In genomic region chr11:130178441-130178971, GRCh38 we compare ENCODE assay signal across 18 cellular contexts. TPM values are rescaled to one million over a fixed set of nuclear protein-coding genes. Genes with fewer than 3 reads are reported as not detected.
A peak's percentile ranks its signal among the peaks of the same experiment; 100 is the strongest.
DNase-seq lines count a peak whose midpoint lies in the region; ATAC-seq, FAIRE-seq and TF ChIP-seq lines count a peak whose summit lies in the region.
"Had no signal": no experiment of that assay in that cellular context is flagged by ENCODE, and none has a peak within 500 bp of the region (broad histone marks: within the 10 kb centered on the region; RNA-seq: fewer than 3 reads in every experiment).

No MANE protein-coding gene starts in this region.

- peak in 4 of 5 donors; percentile 44 to 57 (median 50) for DNase-seq in heart left ventricle
- DNase-seq in right cardiac atrium = no peak
- DNase-seq in SJCRH30 = peak; percentile 43 to 53
- DNase-seq in keratinocyte (ENCODE audit: low read depth, low spot score) = no peak
- no peak for DNase-seq in cortex of kidney (lab: John Stamatoyannopoulos, UW)
- DNase-seq in naive thymus-derived CD4-positive, alpha-beta T cell = no peak
- no peak for DNase-seq in HFFc6
- DNase-seq: activated CD4-positive, alpha-beta T cell treated with anti-CD3 and anti-CD28 coated beads for 48 hours; EL; endodermal cell; NCI-H1436; stimulated activated CD4-positive, alpha-beta T cell treated with anti-CD3 and anti-CD28 coated beads, Interleukin-2, amount 100 ng/mL, for 24 hours; T-cell had no signal

- no peaks in the 10 kb centered on the region for H3K36me3 ChIP-seq in heart left ventricle
- no peaks in the 10 kb centered on the region for H3K36me3 ChIP-seq in SJCRH30
- H3K36me3 ChIP-seq in keratinocyte (ENCODE audit: control insufficient read depth in 2 of 2, extremely low read depth in 1 of 2, insufficient read depth in 2 of 2, low read length in 2 of 2) = peaks cover 0 to 3% of the 10 kb centered on the region in 2 experiments
- H3K36me3 ChIP-seq in thymus (ENCODE audit: control insufficient read depth, insufficient read depth) = no peaks in the 10 kb centered on the region
- H3K36me3 ChIP-seq in naive thymus-derived CD4-positive, alpha-beta T cell (ENCODE audit: control insufficient read depth in 2 of 3, insufficient read depth in 3 of 3, low read length in 3 of 3) = no peaks in the 10 kb centered on the region

- peak overlapping the region; percentile 67 for H3K4me2 ChIP-seq in keratinocyte (ENCODE audit: control insufficient read depth, extremely low read depth, insufficient read depth, low read depth, low read length)

- H3K9me3 Mint-ChIP-seq in naive thymus-derived CD4-positive, alpha-beta T cell = peaks cover 2 to 13% (median 6%) of the 10 kb centered on the region in 11 donors
- peaks cover 12% of the 10 kb centered on the region for H3K9me3 Mint-ChIP-seq in HFFc6

- H3K4me1 ChIP-seq in heart left ventricle (peaks cover 4 to 50% (median 33%) of the 10 kb centered on the region in 12 donors), right cardiac atrium (ENCODE audit: control insufficient read depth, insufficient read depth, low read length) (peaks cover 16% of the 10 kb centered on the region), SJCRH30 (peaks cover 18% of the 10 kb centered on the region), keratinocyte (ENCODE audit: control insufficient read depth, extremely low read depth, insufficient read depth, low read length) (peaks cover 51% of the 10 kb centered on the region), thymus (ENCODE audit: control insufficient read depth, insufficient read depth, low read length) (no peaks in the 10 kb centered on the region)
- no peaks in the 10 kb centered on the region for H3K4me1 ChIP-seq in naive thymus-derived CD4-positive, alpha-beta T cell (ENCODE audit: control insufficient read depth in 2 of 2, insufficient read depth in 2 of 2, low read length in 2 of 2)

- peaks cover 0 to 13% (median 0%) of the 10 kb centered on the region in 12 donors for H3K9me3 ChIP-seq in heart left ventricle
- H3K9me3 ChIP-seq in right cardiac atrium (ENCODE audit: control insufficient read depth, low read length) = no peaks in the 10 kb centered on the region
- H3K9me3 ChIP-seq in SJCRH30 (replicated peaks) = no peaks in the 10 kb centered on the region
- no peaks in the 10 kb centered on the region for H3K9me3 ChIP-seq in keratinocyte (ENCODE audit: control insufficient read depth, low read depth, low read length)
- no peaks in the 10 kb centered on the region for H3K9me3 ChIP-seq in thymus (ENCODE audit: control insufficient read depth)
- no peaks in the 10 kb centered on the region for H3K9me3 ChIP-seq in naive thymus-derived CD4-positive, alpha-beta T cell (ENCODE audit: control insufficient read depth in 2 of 3, low read length in 3 of 3)

- CTCF ChIA-PET in naive thymus-derived CD4-positive, alpha-beta T cell (lab: Charles Lee) = no interaction called here

- H3K27me3 ChIP-seq in heart left ventricle = no peaks in the 10 kb centered on the region
- H3K27me3 ChIP-seq in right cardiac atrium (ENCODE audit: control insufficient read depth, insufficient read depth) = no peaks in the 10 kb centered on the region
- H3K27me3 ChIP-seq in SJCRH30 = no peaks in the 10 kb centered on the region
- no peaks in the 10 kb centered on the region for H3K27me3 ChIP-seq in keratinocyte (ENCODE audit: control insufficient read depth, extremely low read depth, insufficient read depth, low read length)
- H3K27me3 ChIP-seq in thymus (ENCODE audit: control insufficient read depth, insufficient read depth) = no peaks in the 10 kb centered on the region
- H3K27me3 ChIP-seq in naive thymus-derived CD4-positive, alpha-beta T cell (ENCODE audit: control insufficient read depth in 2 of 2, insufficient read depth in 2 of 2, low read length in 2 of 2) = no peaks in the 10 kb centered on the region

- no peak for FAIRE-seq in keratinocyte (lab: Jason Lieb, UNC)
- FAIRE-seq: HTR-8/SVneo had no signal

- no peak overlapping the region for H2AFZ ChIP-seq in keratinocyte (ENCODE audit: control insufficient read depth, low read length)

- H3K4me3 ChIP-seq in heart left ventricle (no peak overlapping the region), right cardiac atrium (ENCODE audit: low read length) (no peak overlapping the region), SJCRH30 (no peak overlapping the region), keratinocyte (ENCODE audit: control insufficient read depth in 2 of 3, extremely low read depth in 1 of 3, insufficient read depth in 2 of 3, low read depth in 1 of 3, low read length in 3 of 3) (no peak overlapping the region), thymus (ENCODE audit: low read length) (no peak overlapping the region)
- H3K4me3 ChIP-seq in naive thymus-derived CD4-positive, alpha-beta T cell (ENCODE audit: low read length) = no peak overlapping the region
- H3K4me3 ChIP-seq: lung had no signal

- H3K4me1 Mint-ChIP-seq in naive thymus-derived CD4-positive, alpha-beta T cell = peaks cover 0 to 2% (median 0%) of the 10 kb centered on the region in 7 donors
- H3K4me1 Mint-ChIP-seq in HFFc6 (ENCODE audit: low read depth) = peaks cover 20% of the 10 kb centered on the region
- H3K4me1 Mint-ChIP-seq: stimulated activated effector memory CD8-positive, alpha-beta T cell treated with anti-CD3 and anti-CD28 coated beads, Interleukin-12 subunit alpha, Interleukin-12 subunit beta, amount 100 ng/mL, for 72 hours had no signal

- H3K27me3 Mint-ChIP-seq in naive thymus-derived CD4-positive, alpha-beta T cell = peaks cover under 1 to 14% (median 5%) of the 10 kb centered on the region in 5 donors
- peaks cover 31% of the 10 kb centered on the region for H3K27me3 Mint-ChIP-seq in HFFc6 (ENCODE audit: insufficient read depth)

- peak overlapping the region in 8 of 12 donors; percentile 10 to 67 (median 35) for H3K27ac ChIP-seq in heart left ventricle
- H3K27ac ChIP-seq in right cardiac atrium (ENCODE audit: low read length) = no peak overlapping the region
- no peak overlapping the region for H3K27ac ChIP-seq in SJCRH30
- H3K27ac ChIP-seq in keratinocyte (ENCODE audit: control insufficient read depth, insufficient read depth, low read length) = peak overlapping the region; percentile 78
- peak overlapping the region; percentile 42 for H3K27ac ChIP-seq in thymus (ENCODE audit: low read depth)
- H3K27ac ChIP-seq in naive thymus-derived CD4-positive, alpha-beta T cell (ENCODE audit: low read depth, low read length) = no peak overlapping the region

- intact Hi-C loops in heart left ventricle (cut with DNase I) (no loop called here), right cardiac atrium (cut with DNase I) (no loop called here)
- intact Hi-C loops in naive thymus-derived CD4-positive, alpha-beta T cell (cut with micrococcal nuclease) = no loop called here

- H4K20me1 ChIP-seq in keratinocyte (ENCODE audit: control insufficient read depth, extremely low read depth, insufficient read depth, low read length) = peaks cover 16% of the 10 kb centered on the region

- WGBS in heart left ventricle, 4 donors = 47 to 59% (median 52%) methylated on average over 8 to 12 of the region's 12 CpGs
- 45% methylated on average over 12 of the region's 12 CpGs for WGBS in right cardiac atrium
- WGBS in thymus = 79% methylated on average over 12 of the region's 12 CpGs

- peak overlapping the region; percentile 66 for H3K9ac ChIP-seq in keratinocyte (ENCODE audit: control insufficient read depth, extremely low read depth, insufficient read depth, low read length)

- peaks cover 56% of the 10 kb centered on the region for H3K79me2 ChIP-seq in keratinocyte (ENCODE audit: control insufficient read depth, insufficient read depth, low read length)

- dilution Hi-C loops in keratinocyte (cut with MboI; ENCODE audit: extremely low pct_ligation_motif_present, low sequenced_read_pairs) = no loop called here

- no peak for TF ChIP-seq POLR2A in heart left ventricle (IDR thresholded peaks at IDR 0.05)

- POLR2A ChIA-PET in naive thymus-derived CD4-positive, alpha-beta T cell (lab: Charles Lee) = no interaction called here

- H3K4me3 Mint-ChIP-seq in naive thymus-derived CD4-positive, alpha-beta T cell = no peak overlapping the region
- no peak overlapping the region for H3K4me3 Mint-ChIP-seq in HFFc6
- H3K4me3 Mint-ChIP-seq: activated T-helper 1 cell treated with anti-CD3 and anti-CD28 coated beads, Interleukin-12 subunit alpha, Interleukin-12 subunit beta, Interleukin-2, Interleukin-4 antibody, amounts not matched to agents 30 ng/mL and 10 ng/mL and 1 ng/mL, durations not matched to agents 14 hours and 24 hours and 36 hours; endodermal cell; stimulated activated effector memory CD8-positive, alpha-beta T cell treated with anti-CD3 and anti-CD28 coated beads, Interleukin-12 subunit alpha, Interleukin-12 subunit beta, amount 100 ng/mL, for 72 hours; T-cell had no signal

- ATAC-seq in heart left ventricle (peak in 3 of 4 donors; percentile 3 to 29 (median 25)), right cardiac atrium (no peak)
- no peak for ATAC-seq in naive thymus-derived CD4-positive, alpha-beta T cell
- ATAC-seq: stimulated activated effector memory CD8-positive, alpha-beta T cell treated with anti-CD3 and anti-CD28 coated beads, Interleukin-12 subunit alpha, Interleukin-12 subunit beta, amount 100 ng/mL, for 72 hours; T-cell had no signal

- H3K36me3 Mint-ChIP-seq in naive thymus-derived CD4-positive, alpha-beta T cell = peaks cover 0 to 6% (median 3%) of the 10 kb centered on the region in 5 donors
- H3K36me3 Mint-ChIP-seq in HFFc6 (ENCODE audit: low read depth) = peaks cover 9% of the 10 kb centered on the region
- H3K36me3 Mint-ChIP-seq: stimulated activated effector memory CD8-positive, alpha-beta T cell treated with anti-CD3 and anti-CD28 coated beads, Interleukin-12 subunit alpha, Interleukin-12 subunit beta, amount 100 ng/mL, for 72 hours; T-cell had no signal

- no peak overlapping the region for H3K27ac Mint-ChIP-seq in naive thymus-derived CD4-positive, alpha-beta T cell
- H3K27ac Mint-ChIP-seq in HFFc6 = no peak overlapping the region
- H3K27ac Mint-ChIP-seq: activated T-helper 1 cell treated with anti-CD3 and anti-CD28 coated beads, Interleukin-12 subunit alpha, Interleukin-12 subunit beta, Interleukin-2, Interleukin-4 antibody, amounts not matched to agents 30 ng/mL and 10 ng/mL and 1 ng/mL, durations not matched to agents 14 hours and 24 hours and 36 hours; endodermal cell; stimulated activated effector memory CD8-positive, alpha-beta T cell treated with anti-CD3 and anti-CD28 coated beads, Interleukin-12 subunit alpha, Interleukin-12 subunit beta, amount 100 ng/mL, for 72 hours; T-cell had no signal

- TF ChIP-seq CTCF in heart left ventricle (IDR thresholded peaks at IDR 0.05) (no peak), keratinocyte (optimal IDR thresholded peaks at IDR 0.05 in 1 of 3, IDR thresholded peaks at IDR 0.05 in 1 of 3, conservative IDR thresholded peaks at IDR 0.05 in 1 of 3; ENCODE audit: extremely low read depth in 1 of 3, insufficient read depth in 2 of 3, low read length in 3 of 3) (no peak), HFFc6 (IDR thresholded peaks at IDR 0.05) (no peak)

- peaks cover 14% of the 10 kb centered on the region for H3K9me1 ChIP-seq in keratinocyte (ENCODE audit: control insufficient read depth, extremely low read depth, insufficient read depth, low read length)

RNA-seq across cellular contexts. Expression of gene ST14, which starts 18.9 kb away (rescaled TPM):
- total RNA-seq in heart left ventricle (10 to 100 TPM in 1 of 9 donors, 1 to 10 TPM in 4, under 1 TPM in 4; 0.37 to 13.0 (median 1.3) TPM), right cardiac atrium (1 to 10 TPM; 1.0 to 2.8 (median 1.4) TPM)
- polyA plus RNA-seq in heart left ventricle (1 to 10 TPM in 1 of 2 donors, under 1 TPM in 1; 0.61 to 1.4 TPM), right cardiac atrium (0.61 TPM), keratinocyte (45.8 to 74.8 TPM (median 66.2 TPM) in 3 replicates), thymus (28.6 TPM)
- 0.10 TPM in 1 of 2 replicates, not detected in the other for total RNA-seq in SJCRH30 (2014; rRNA removed; shearing (Covaris generic))
- polyA plus RNA-seq in keratinocyte (2011; ENCODE audit: low read depth) = 57.5 TPM
- polyA plus RNA-seq in keratinocyte (2011; cell fraction: cytosol; rRNA removed) = 24.3 and 36.9 TPM in 2 replicates
- 97.9 and 116 TPM in 2 replicates for polyA plus RNA-seq in keratinocyte (2011; cell fraction: nucleus; rRNA removed)
- polyA plus RNA-seq in keratinocyte (2012; ENCODE audit: low replicate concordance) = 66.2 and 72.4 TPM in 2 replicates
- polyA minus RNA-seq in keratinocyte = 60.5 to 115 TPM (median 88.8 TPM) in 3 replicates
- polyA minus RNA-seq in keratinocyte (2011; cell fraction: cytosol; rRNA and poly(A)+ RNA removed) = 102 TPM
- 130 and 161 TPM in 2 replicates for polyA minus RNA-seq in keratinocyte (2011; cell fraction: nucleus; rRNA and poly(A)+ RNA removed)
- total RNA-seq in naive thymus-derived CD4-positive, alpha-beta T cell = 1 to 10 TPM in 2 of 5 experiments, under 1 TPM in 2, not detected in 1; 0.49 to 8.8 (median 0.93) TPM
- under 1 TPM in 1 of 2 donors, not detected in 1; 0.05 TPM for polyA plus RNA-seq in naive thymus-derived CD4-positive, alpha-beta T cell
- not detected for total RNA-seq in HFFc6 (2021; fragmentation: NEBNext Ultra II Directional; extraction: Animal tissue kit (Norgen Biotek cat#: 25700))
- total RNA-seq: activated T-helper 1 cell treated with anti-CD3 and anti-CD28 coated beads, Interleukin-12 subunit alpha, Interleukin-12 subunit beta, Interleukin-2, Interleukin-4 antibody, amounts not matched to agents 30 ng/mL and 10 ng/mL and 1 ng/mL, durations not matched to agents 14 hours and 24 hours and 36 hours had no signal

Comparison
In these comparisons a context has a peak if more than half of its experiments do, and no peak if none do; other contexts are left out.
1. ATAC-seq: peak in heart left ventricle (3 of 4); none in right cardiac atrium (0 of 2) and naive thymus-derived CD4-positive, alpha-beta T cell (single experiment).
2. DNase-seq: peak in heart left ventricle (4 of 5) and SJCRH30 (2 of 2); none in right cardiac atrium (0 of 3), keratinocyte (single experiment), cortex of kidney (single experiment), naive thymus-derived CD4-positive, alpha-beta T cell (0 of 9) and HFFc6 (single experiment).
3. H3K27ac ChIP-seq: peak in heart left ventricle (8 of 12), keratinocyte (single experiment) and thymus (single experiment); none in right cardiac atrium (single experiment), SJCRH30 (single experiment) and naive thymus-derived CD4-positive, alpha-beta T cell (single experiment).